ENCODE assay signal across 9 cellular contexts in genomic region chr16:67943619-67944503, GRCh38. TPM values are rescaled to one million over a fixed set of nuclear protein-coding genes. Genes with fewer than 3 reads are reported as not detected.
DNase-seq lines count a peak whose midpoint lies in the region; ATAC-seq and TF ChIP-seq lines count a peak whose summit lies in the region.
"Had no signal": no experiment of that assay in that cellular context is flagged by ENCODE, and none has a peak within 500 bp of the region (broad histone marks: within the 10 kb centered on the region; RNA-seq: fewer than 3 reads in every experiment).

Gene LCAT (minus strand): TSS chr16:67944120. CDS start chr16:67944101, 19 bp downstream.

- H3K4me2 ChIP-seq in H9 (ENCODE audit: insufficient read depth, insufficient read length, low read length), result no peak within 1 kb of the TSS

- no peak within 1 kb of the TSS for H2BK12ac ChIP-seq in H9 (ENCODE audit: insufficient read length, low read depth, low read length)

- H3K56ac ChIP-seq in H9 (ENCODE audit: insufficient read length, low read depth, low read length), result no peak within 1 kb of the TSS

- H2BK120ac ChIP-seq in H9 (ENCODE audit: low read depth, low read length, poor library complexity, severe bottlenecking), result no peak within 1 kb of the TSS

- H2AK5ac ChIP-seq in H9 (ENCODE audit: insufficient read length, low read length), result no peak within 1 kb of the TSS

- DNase-seq in H9, result no peak
- DNase-seq in right atrium auricular region (ENCODE audit: low spot score), result peak; percentile 79
- DNase-seq in putamen (ENCODE audit: low spot score), result peak; percentile 85
- no peak for DNase-seq in activated CD4-positive, CD25-positive, alpha-beta regulatory T cell (lab: John Stamatoyannopoulos, UW)
- DNase-seq in germinal center (ENCODE audit: low spot score), result no peak
- DNase-seq in stimulated activated CD4-positive, alpha-beta T cell treated with anti-CD3 and anti-CD28 coated beads, Interleukin-4, amount 100 ng/mL, for 4 hours, result no peak

- no peak within 1 kb of the TSS for H2AFZ ChIP-seq in H9 (ENCODE audit: low read length)

- no peak within 1 kb of the TSS for H3K18ac ChIP-seq in H9 (ENCODE audit: insufficient read length, low read depth, low read length)

- no peak within 1 kb of the TSS for H2BK15ac ChIP-seq in H9 (ENCODE audit: low read depth, low read length)

- no peaks in the 10 kb centered on the region for H3K79me2 ChIP-seq in H9 (ENCODE audit: insufficient read depth, low read length)

- no peak within 1 kb of the TSS for H3K4ac ChIP-seq in H9 (ENCODE audit: low read depth, low read length)

- H3K27ac ChIP-seq in H9 (ENCODE audit: insufficient read length, low read depth, low read length), result no peak within 1 kb of the TSS
- H3K27ac ChIP-seq in angular gyrus (ENCODE audit: low read depth, low read length), result peak within 1 kb of the TSS; percentile 79
- H3K27ac ChIP-seq in right atrium auricular region, result peak within 1 kb of the TSS; percentile 67 to 73

- H3K4me3 Mint-ChIP-seq in H9, result no peak within 1 kb of the TSS
- H3K4me3 Mint-ChIP-seq: central memory CD8-positive, alpha-beta T cell had no signal

- H3K36me3 ChIP-seq in right atrium auricular region, result peaks cover 90% of the 10 kb centered on the region

- H3K9me3 ChIP-seq in H9 (ENCODE audit: control insufficient read depth, low read depth, low read length) (no peaks in the 10 kb centered on the region), right atrium auricular region (no peaks in the 10 kb centered on the region)

- H4K5ac ChIP-seq in H9 (ENCODE audit: insufficient read length, low read depth, low read length), result no peak within 1 kb of the TSS

- no peak within 1 kb of the TSS for H3K9ac ChIP-seq in H9 (ENCODE audit: extremely low read depth, insufficient read length, low read length)

- no peaks in the 10 kb centered on the region for H3K79me1 ChIP-seq in H9 (ENCODE audit: insufficient read depth, low read depth, low read length, poor library complexity, severe bottlenecking)

- no peak within 1 kb of the TSS for H3K23ac ChIP-seq in H9 (ENCODE audit: insufficient read length, low read depth, low read length)

- H3K4me1 ChIP-seq in H9 (ENCODE audit: insufficient read depth, low read length) (no peaks in the 10 kb centered on the region), right atrium auricular region (peaks cover 0 to 54% of the 10 kb centered on the region in 2 donors)

- TF ChIP-seq CTCF in H9 (conservative IDR thresholded peaks at IDR 0.05) (peak; percentile 32; the same call in 2 of the 3 replicates), right atrium auricular region (IDR thresholded peaks at IDR 0.05) (no peak)

- no peaks in the 10 kb centered on the region for H3K27me3 Mint-ChIP-seq in H9 (ENCODE audit: low read depth)
- H3K27me3 Mint-ChIP-seq: central memory CD8-positive, alpha-beta T cell had no signal

- peaks cover 2 to 15% of the 10 kb centered on the region in 2 experiments; a peak in 2 of 4 replicates for H3K4me1 Mint-ChIP-seq in H9

- no peaks in the 10 kb centered on the region for H3K27me3 ChIP-seq in H9 (ENCODE audit: insufficient read depth, low read length)
- H3K27me3 ChIP-seq in right atrium auricular region, result no peaks in the 10 kb centered on the region

- H3K9me3 Mint-ChIP-seq in H9, result no peaks in the 10 kb centered on the region
- H3K9me3 Mint-ChIP-seq: central memory CD8-positive, alpha-beta T cell had no signal

- no peak within 1 kb of the TSS for H3K14ac ChIP-seq in H9 (ENCODE audit: insufficient read depth, low read length)

- no peak within 1 kb of the TSS for H4K8ac ChIP-seq in H9 (replicated peaks; ENCODE audit: insufficient read length, low read depth, low read length)

- no peak within 1 kb of the TSS for H2BK5ac ChIP-seq in H9 (ENCODE audit: insufficient read length, low read length)

- no peaks in the 10 kb centered on the region for H4K20me1 ChIP-seq in H9 (ENCODE audit: control insufficient read depth, insufficient read depth, insufficient read length)

- no peak for ATAC-seq in HG03469 (IDR thresholded peaks at IDR 0.05; ENCODE audit: unreplicated experiment)

- no peak within 1 kb of the TSS for H2BK20ac ChIP-seq in H9 (ENCODE audit: low read depth, low read length, poor library complexity, severe bottlenecking)

- no peak within 1 kb of the TSS for H3K4me3 ChIP-seq in right atrium auricular region

- H3K36me3 Mint-ChIP-seq in H9 (ENCODE audit: insufficient read depth in 1 of 3, low read depth in 3 of 3), result peaks cover 11 to 55% (median 23%) of the 10 kb centered on the region in 3 experiments; a peak in 5 of 7 replicates

- no peak within 1 kb of the TSS for H3T11ph ChIP-seq in H9 (ENCODE audit: low read length)

- no peak within 1 kb of the TSS for H4K91ac ChIP-seq in H9 (ENCODE audit: insufficient read length, low read depth, low read length)

- WGBS in H9 (ENCODE audit: extremely low coverage, insufficient read length, low lambda C conversion rate), result no CpG with 5 or more reads among the region's 23 CpGs

- no peaks in the 10 kb centered on the region for H3K23me2 ChIP-seq in H9 (ENCODE audit: insufficient read length, low read depth, low read length, poor library complexity, severe bottlenecking)

- H3K27ac Mint-ChIP-seq in H9, result no peak within 1 kb of the TSS; a peak in 1 of 7 replicates

RNA-seq across cellular contexts. Expression of gene LCAT, which starts in this region (rescaled TPM):
- total RNA-seq in H9 (2021) (17.7 and 17.8 TPM in 2 replicates), right atrium auricular region (10 to 100 TPM in 1 of 2 donors, 1 to 10 TPM in 1; 2.9 to 11.8 TPM)

Comparison
In these comparisons a context has a peak if more than half of its experiments do, and no peak if none do; other contexts are left out.
1. DNase-seq: peak in right atrium auricular region (single experiment) and putamen (single experiment); none in H9 (single experiment), activated CD4-positive, CD25-positive, alpha-beta regulatory T cell (0 of 4), germinal center (single experiment) and stimulated activated CD4-positive, alpha-beta T cell treated with anti-CD3 and anti-CD28 coated beads, Interleukin-4, amount 100 ng/mL, for 4 hours (0 of 2).